9 cellular contexts compared by ENCODE assay signal in the genomic region with DNA sequence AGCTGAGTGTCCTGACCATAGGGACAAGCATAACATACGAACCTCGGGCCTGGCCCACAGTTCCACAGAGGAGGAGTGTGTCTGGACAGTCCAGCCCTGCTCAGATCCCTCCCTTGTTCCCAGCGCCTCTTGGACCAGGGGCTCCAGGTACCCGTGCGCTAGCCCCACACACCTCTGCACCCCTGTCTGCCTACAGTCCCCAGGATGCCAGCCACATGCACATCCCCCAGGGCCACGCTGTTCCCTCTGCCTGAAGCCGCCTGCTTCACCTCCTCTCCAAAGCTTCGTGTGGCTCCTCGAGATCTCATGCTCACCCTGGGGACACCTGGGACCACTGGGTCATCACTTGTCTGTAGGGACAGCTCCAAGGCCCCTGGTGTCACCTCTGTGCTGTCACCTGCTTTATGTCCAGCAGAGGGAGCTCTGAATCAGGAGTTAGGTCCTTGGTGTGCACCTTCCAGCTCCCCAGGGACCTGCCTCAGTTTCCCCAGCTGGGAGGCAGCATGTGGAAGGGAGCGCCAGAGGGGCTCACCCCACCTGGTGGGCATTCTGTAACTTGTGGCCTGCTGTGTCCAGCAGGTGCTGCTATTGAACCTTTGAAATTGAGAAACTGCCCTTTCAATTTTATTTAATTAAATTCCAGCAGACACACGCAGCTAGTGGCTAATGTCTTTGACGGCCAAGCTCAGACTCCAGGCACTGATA. TPM values are rescaled to one million over a fixed set of nuclear protein-coding genes. Genes with fewer than 3 reads are reported as not detected.
A peak's percentile ranks its signal among the peaks of the same experiment; 100 is the strongest.
DNase-seq lines count a peak whose midpoint lies in the region; ATAC-seq, FAIRE-seq and TF ChIP-seq lines count a peak whose summit lies in the region.
"Had no signal": no experiment of that assay in that cellular context is flagged by ENCODE, and none has a peak within 500 bp of the region (broad histone marks: within the 10 kb centered on the region; RNA-seq: fewer than 3 reads in every experiment).

No MANE protein-coding gene starts in this region.

- H3K4me3 ChIP-seq in A549, result no peak overlapping the region
- no peak overlapping the region for H3K4me3 ChIP-seq in GM12865 (ENCODE audit: low read depth, low read length)
- no peak overlapping the region for H3K4me3 ChIP-seq in Peyer's patch

- peak; percentile 95 to 97 for TF ChIP-seq RAD21 in A549 (conservative IDR thresholded peaks at IDR 0.05 in 1 of 2, IDR thresholded peaks at IDR 0.05 in 1 of 2)

- H3K4me1 ChIP-seq in A549, result peaks cover 43% of the 10 kb centered on the region
- H3K4me1 ChIP-seq in Peyer's patch, result peaks cover 0 to 7% (median 0%) of the 10 kb centered on the region in 4 donors

- H3K9me3 ChIP-seq in A549, result no peaks in the 10 kb centered on the region
- H3K9me3 ChIP-seq in Peyer's patch, result no peaks in the 10 kb centered on the region

- CTCF ChIA-PET in A549 (lab: Yijun Ruan, JAX), result interaction anchor here (0.7 to 7.2 kb wide), 48 partner anchors 9 to 1170 kb away, joined by 3 to 401 read pairs (median 6); a partner anchor contains a TSS
- CTCF ChIA-PET in activated naive CD4-positive, alpha-beta T cell treated with anti-CD3 and anti-CD28 coated beads for 36 hours (lab: Charles Lee), result interaction anchor here (0.6 to 5.4 kb wide), 35 partner anchors 10 to 273 kb away, joined by 3 to 54 read pairs (median 4); a partner anchor contains a TSS

- H3K4me1 Mint-ChIP-seq in activated naive CD4-positive, alpha-beta T cell treated with anti-CD3 and anti-CD28 coated beads for 36 hours (ENCODE audit: low read depth), result no peaks in the 10 kb centered on the region

- ATAC-seq in A549 (peak; percentile 46 to 66; a peak in 4 of 6 replicates), left ventricle myocardium superior (peak; percentile 39), HG02571 (IDR thresholded peaks at IDR 0.05; ENCODE audit: unreplicated experiment) (no peak)

- FAIRE-seq in A549 (lab: Jason Lieb, UNC), result no peak

- POLR2A ChIA-PET in A549 (lab: Yijun Ruan, JAX), result interaction anchor here (1.1 to 2.2 kb wide), 5 partner anchors 10 to 49 kb away, joined by 3 to 14 read pairs (median 12); a partner anchor contains a TSS

- intact Hi-C loops in activated naive CD4-positive, alpha-beta T cell treated with anti-CD3 and anti-CD28 coated beads for 36 hours (cut with micrococcal nuclease), result loop anchor here (1.0 kb wide), 3 partner anchors 28 to 158 kb away; no protein-coding TSS in a partner anchor
- intact Hi-C loops in left ventricle myocardium superior (cut with micrococcal nuclease), result no loop called here

- H3K27ac Mint-ChIP-seq in activated naive CD4-positive, alpha-beta T cell treated with anti-CD3 and anti-CD28 coated beads for 36 hours, result no peak overlapping the region

- peak; percentile 95 for TF ChIP-seq CTCF in A549 (IDR thresholded peaks at IDR 0.05)
- peak; percentile 80 for TF ChIP-seq CTCF in GM12865 (IDR thresholded peaks at IDR 0.05; ENCODE audit: insufficient read depth, low read depth, low read length, missing control alignments)
- TF ChIP-seq CTCF in Peyer's patch (IDR thresholded peaks at IDR 0.05), result peak; percentile 35 to 69 (median 58)

- H3K36me3 Mint-ChIP-seq in activated naive CD4-positive, alpha-beta T cell treated with anti-CD3 and anti-CD28 coated beads for 36 hours (ENCODE audit: low read depth), result no peaks in the 10 kb centered on the region

- peak overlapping the region; percentile 64 for H3K4me2 ChIP-seq in A549

- peak; percentile 48 to 62 for DNase-seq in A549 (ENCODE audit: low read depth in 1 of 2, low spot score in 1 of 2)
- DNase-seq in GM12865 (ENCODE audit: low read depth), result peak; percentile 48
- peak in 2 of 3 donors; percentile 43 to 68 for DNase-seq in Peyer's patch
- peak; percentile 63 for DNase-seq in activated naive CD4-positive, alpha-beta T cell treated with anti-CD3 and anti-CD28 coated beads for 36 hours
- DNase-seq in left ventricle myocardium superior, result peak; percentile 27
- DNase-seq in stimulated activated CD4-positive, alpha-beta T cell treated with anti-CD3 and anti-CD28 coated beads, Interleukin-1b, Interleukin-23, amount 100 ng/mL, for 48 hours, result peak; percentile 27
- no peak for DNase-seq in 8988T

- no peak overlapping the region for H3K4me3 Mint-ChIP-seq in activated naive CD4-positive, alpha-beta T cell treated with anti-CD3 and anti-CD28 coated beads for 36 hours

- 35% methylated on average over 12 of the region's 12 CpGs for WGBS in A549 (ENCODE audit: missing lambda C conversion rate)

- no peaks in the 10 kb centered on the region for H3K36me3 ChIP-seq in Peyer's patch

- TF ChIP-seq POLR2A in A549 (IDR thresholded peaks at IDR 0.05; ENCODE audit: low read length) (no peak), Peyer's patch (IDR thresholded peaks at IDR 0.05) (no peak)

- H3K27me3 ChIP-seq in Peyer's patch, result no peaks in the 10 kb centered on the region

- no peak for TF ChIP-seq EP300 in A549 (IDR thresholded peaks at IDR 0.05)

- H3K27me3 Mint-ChIP-seq in activated naive CD4-positive, alpha-beta T cell treated with anti-CD3 and anti-CD28 coated beads for 36 hours (ENCODE audit: low read depth), result no peaks in the 10 kb centered on the region

- H3K27ac ChIP-seq in A549 (peak overlapping the region; percentile 89 to 99; a peak in 5 of 6 replicates), Peyer's patch (no peak overlapping the region)

- H3K9me3 Mint-ChIP-seq in activated naive CD4-positive, alpha-beta T cell treated with anti-CD3 and anti-CD28 coated beads for 36 hours, result no peaks in the 10 kb centered on the region

TF ChIP-seq in A549, 52 proteins besides CTCF, POLR2A, EP300 and RAD21 (continues in another document):
- TF ChIP-seq EHMT2 (IDR thresholded peaks at IDR 0.05; ENCODE audit: low read depth) (no peak), PHF8 (IDR thresholded peaks at IDR 0.05; ENCODE audit: borderline replicate concordance, low read depth) (no peak)
- TF ChIP-seq, protein P1, sequence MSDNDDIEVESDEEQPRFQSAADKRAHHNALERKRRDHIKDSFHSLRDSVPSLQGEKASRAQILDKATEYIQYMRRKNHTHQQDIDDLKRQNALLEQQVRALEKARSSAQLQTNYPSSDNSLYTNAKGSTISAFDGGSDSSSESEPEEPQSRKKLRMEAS (IDR thresholded peaks at IDR 0.05), result peak; percentile 30; the same call in 1 of the 2 replicates
- TF ChIP-seq, protein P2, sequence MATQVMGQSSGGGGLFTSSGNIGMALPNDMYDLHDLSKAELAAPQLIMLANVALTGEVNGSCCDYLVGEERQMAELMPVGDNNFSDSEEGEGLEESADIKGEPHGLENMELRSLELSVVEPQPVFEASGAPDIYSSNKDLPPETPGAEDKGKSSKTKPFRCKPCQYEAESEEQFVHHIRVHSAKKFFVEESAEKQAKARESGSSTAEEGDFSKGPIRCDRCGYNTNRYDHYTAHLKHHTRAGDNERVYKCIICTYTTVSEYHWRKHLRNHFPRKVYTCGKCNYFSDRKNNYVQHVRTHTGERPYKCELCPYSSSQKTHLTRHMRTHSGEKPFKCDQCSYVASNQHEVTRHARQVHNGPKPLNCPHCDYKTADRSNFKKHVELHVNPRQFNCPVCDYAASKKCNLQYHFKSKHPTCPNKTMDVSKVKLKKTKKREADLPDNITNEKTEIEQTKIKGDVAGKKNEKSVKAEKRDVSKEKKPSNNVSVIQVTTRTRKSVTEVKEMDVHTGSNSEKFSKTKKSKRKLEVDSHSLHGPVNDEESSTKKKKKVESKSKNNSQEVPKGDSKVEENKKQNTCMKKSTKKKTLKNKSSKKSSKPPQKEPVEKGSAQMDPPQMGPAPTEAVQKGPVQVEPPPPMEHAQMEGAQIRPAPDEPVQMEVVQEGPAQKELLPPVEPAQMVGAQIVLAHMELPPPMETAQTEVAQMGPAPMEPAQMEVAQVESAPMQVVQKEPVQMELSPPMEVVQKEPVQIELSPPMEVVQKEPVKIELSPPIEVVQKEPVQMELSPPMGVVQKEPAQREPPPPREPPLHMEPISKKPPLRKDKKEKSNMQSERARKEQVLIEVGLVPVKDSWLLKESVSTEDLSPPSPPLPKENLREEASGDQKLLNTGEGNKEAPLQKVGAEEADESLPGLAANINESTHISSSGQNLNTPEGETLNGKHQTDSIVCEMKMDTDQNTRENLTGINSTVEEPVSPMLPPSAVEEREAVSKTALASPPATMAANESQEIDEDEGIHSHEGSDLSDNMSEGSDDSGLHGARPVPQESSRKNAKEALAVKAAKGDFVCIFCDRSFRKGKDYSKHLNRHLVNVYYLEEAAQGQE (IDR thresholded peaks at IDR 0.05), result no peak

RNA-seq across cellular contexts. Expression of a gene that starts 7.3 kb away (rescaled TPM):
- polyA plus RNA-seq in A549 (2011; rRNA removed) (31.4 and 31.8 TPM in 2 replicates), A549 (2017; fragmentation: RNase III; extraction: RNeasy Plus Mini Kit Qiagen cat#74134 plus additional on column Dnase treatment) (33.4 to 37.9 TPM (median 37.8 TPM) in 3 replicates)
- polyA plus RNA-seq in A549 (2012; cell fraction: cytosol; rRNA removed), result 20.9 and 23.8 TPM in 2 replicates
- 23.7 and 28.7 TPM in 2 replicates for polyA plus RNA-seq in A549 (2012; cell fraction: nucleus; rRNA removed)
- polyA minus RNA-seq in A549 (2011; rRNA and poly(A)+ RNA removed), result 27.1 and 30.7 TPM in 2 replicates
- total RNA-seq in Peyer's patch (10 to 100 TPM; 25.7 to 30.5 (median 28.3) TPM), left ventricle myocardium superior (24.3 TPM)
- 10 to 100 TPM; 27.6 to 27.8 TPM for total RNA-seq in activated naive CD4-positive, alpha-beta T cell treated with anti-CD3 and anti-CD28 coated beads for 36 hours

RNA-seq across cellular contexts. Expression of a gene that starts 12.4 kb away (rescaled TPM):
- 0.63 and 0.81 TPM in 2 replicates for polyA plus RNA-seq in A549 (2011; rRNA removed)
- 0.70 and 1.2 TPM in 2 replicates for polyA plus RNA-seq in A549 (2012; cell fraction: cytosol; rRNA removed)
- 16.7 and 18.5 TPM in 2 replicates for polyA plus RNA-seq in A549 (2012; cell fraction: nucleus; rRNA removed)
- polyA plus RNA-seq in A549 (2017; fragmentation: RNase III; extraction: RNeasy Plus Mini Kit Qiagen cat#74134 plus additional on column Dnase treatment), result 3.2 to 4.9 TPM (median 4.9 TPM) in 3 replicates
- polyA minus RNA-seq in A549 (2011; rRNA and poly(A)+ RNA removed), result 0.33 and 0.63 TPM in 2 replicates
- total RNA-seq in Peyer's patch, result not detected
- total RNA-seq in activated naive CD4-positive, alpha-beta T cell treated with anti-CD3 and anti-CD28 coated beads for 36 hours, result not detected
- not detected for total RNA-seq in left ventricle myocardium superior

RNA-seq across cellular contexts. Expression of a gene that starts 31.0 kb away (rescaled TPM):
- polyA plus RNA-seq in A549 (2011; rRNA removed), result 5.8 and 6.4 TPM in 2 replicates
- 3.4 and 5.3 TPM in 2 replicates for polyA plus RNA-seq in A549 (2012; cell fraction: cytosol; rRNA removed)
- polyA plus RNA-seq in A549 (2012; cell fraction: nucleus; rRNA removed), result 9.6 and 12.0 TPM in 2 replicates
- polyA plus RNA-seq in A549 (2017; fragmentation: RNase III; extraction: RNeasy Plus Mini Kit Qiagen cat#74134 plus additional on column Dnase treatment), result 6.3 to 9.7 TPM (median 8.4 TPM) in 3 replicates
- 4.5 and 6.3 TPM in 2 replicates for polyA minus RNA-seq in A549 (2011; rRNA and poly(A)+ RNA removed)
- not detected for total RNA-seq in Peyer's patch
- not detected for total RNA-seq in activated naive CD4-positive, alpha-beta T cell treated with anti-CD3 and anti-CD28 coated beads for 36 hours
- not detected for total RNA-seq in left ventricle myocardium superior
- total RNA-seq: subcutaneous adipose tissue had no signal

RNA-seq across cellular contexts. Expression of a gene that starts 49.3 kb away (rescaled TPM):
- 41.0 and 43.5 TPM in 2 replicates for polyA plus RNA-seq in A549 (2011; rRNA removed)
- polyA plus RNA-seq in A549 (2012; cell fraction: cytosol; rRNA removed), result 63.2 and 87.0 TPM in 2 replicates
- polyA plus RNA-seq in A549 (2012; cell fraction: nucleus; rRNA removed), result 528 and 670 TPM in 2 replicates
- polyA plus RNA-seq in A549 (2017; fragmentation: RNase III; extraction: RNeasy Plus Mini Kit Qiagen cat#74134 plus additional on column Dnase treatment), result 89.4 to 106 TPM (median 102 TPM) in 3 replicates
- 36.9 and 58.2 TPM in 2 replicates for polyA minus RNA-seq in A549 (2011; rRNA and poly(A)+ RNA removed)
- total RNA-seq in Peyer's patch, result 100 to 1,000 TPM in 1 of 4 donors, 10 to 100 TPM in 3; 66.6 to 149 (median 89.8) TPM
- 10 to 100 TPM; 82.4 to 89.4 TPM for total RNA-seq in activated naive CD4-positive, alpha-beta T cell treated with anti-CD3 and anti-CD28 coated beads for 36 hours
- total RNA-seq in left ventricle myocardium superior, result 30.9 TPM

Comparison
In these comparisons a context has a peak if more than half of its experiments do, and no peak if none do; other contexts are left out.
1. H3K27ac ChIP-seq: peak in A549 (2 of 2); none in Peyer's patch (0 of 4).
2. Peak in every context shown above with its lines, with median percentiles within 50 percentile points of each other: CTCF ChIP-seq.